8 cellular contexts compared by ENCODE assay signal in the genomic region with DNA sequence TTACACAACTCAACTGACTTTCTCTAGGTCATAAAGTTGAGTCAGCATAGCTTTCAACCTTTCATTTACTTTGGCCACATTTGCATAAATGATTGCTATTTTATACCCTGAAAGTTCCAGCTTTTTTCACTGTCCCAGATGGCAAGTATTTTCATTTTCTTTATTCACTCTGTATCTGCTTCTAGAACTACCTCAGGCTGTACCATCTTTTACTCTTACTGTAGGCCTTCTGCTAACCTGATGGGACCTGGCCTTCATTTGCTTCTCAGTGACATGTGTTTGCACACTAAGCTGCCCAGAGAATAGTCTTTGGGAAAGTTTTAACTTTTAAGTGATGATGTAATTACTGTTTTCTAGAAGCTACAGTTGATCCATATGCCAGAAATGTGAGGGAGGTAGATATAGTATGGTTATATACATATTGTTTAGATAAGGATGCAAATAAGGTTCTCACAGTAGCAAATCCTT.
DNase-seq lines count a peak whose midpoint lies in the region; ATAC-seq, FAIRE-seq and TF ChIP-seq lines count a peak whose summit lies in the region.

No MANE protein-coding gene starts in this region.

- H3K36me3 ChIP-seq in brain microvascular endothelial cell (replicated peaks) = no peaks in the 10 kb centered on the region
- no peaks in the 10 kb centered on the region for H3K36me3 ChIP-seq in pancreas

- H3K4me1 ChIP-seq in pancreas = peaks cover 0 to 40% (median 6%) of the 10 kb centered on the region in 3 donors

- in situ Hi-C loops in brain microvascular endothelial cell (cut with HindIII; ENCODE audit: low pct_ligation_motif_present, low sequenced_read_pairs) = no loop called here
- in situ Hi-C loops in GM13977 (cut with MboI; ENCODE audit: low pct_unique_long_range_greater_than_20kb, low sequenced_read_pairs, unreplicated experiment) = no loop called here

- H3K4me3 ChIP-seq in brain microvascular endothelial cell (ENCODE audit: low read depth, low read length) (no peak overlapping the region), pancreas (no peak overlapping the region)

- H3K9me3 ChIP-seq in pancreas = no peaks in the 10 kb centered on the region

- TF ChIP-seq CTCF in brain microvascular endothelial cell (IDR thresholded peaks at IDR 0.05; ENCODE audit: low read depth, low read length, missing control alignments) = no peak
- no peak for TF ChIP-seq CTCF in pancreas (IDR thresholded peaks at IDR 0.05)
- TF ChIP-seq CTCF in GM13977 (IDR thresholded peaks at IDR 0.05; ENCODE audit: extremely low read depth, insufficient read depth, missing control alignments) = no peak

- DNase-seq in brain microvascular endothelial cell = no peak
- DNase-seq in pancreas = no peak
- DNase-seq in NCI-H774 (lab: John Stamatoyannopoulos, UW) = no peak
- no peak for DNase-seq in D341Med (ENCODE audit: low spot score)
- DNase-seq in GM13977 (ENCODE audit: low spot score) = no peak
- DNase-seq in stimulated activated CD4-positive, alpha-beta T cell treated with anti-CD3 and anti-CD28 coated beads, Interleukin-4, amount 100 ng/mL, for 24 hours = no peak

- intact Hi-C loops in pancreas (cut with DNase I) = no loop called here

- no peak for FAIRE-seq in pancreas (lab: Jason Lieb, UNC)

- peak overlapping the region; percentile 76 for H3K27ac ChIP-seq in brain microvascular endothelial cell
- H3K27ac ChIP-seq in pancreas = peak overlapping the region in 3 of 4 donors; percentile 14 to 81 (median 67)

- peak; percentile 20 for ATAC-seq in GM18909 (IDR thresholded peaks at IDR 0.05; ENCODE audit: poor library complexity, unreplicated experiment)
- peak; percentile 29 for ATAC-seq in HG03354 (IDR thresholded peaks at IDR 0.05; ENCODE audit: poor library complexity, severe bottlenecking, unreplicated experiment)
- peak in 2 of 4 donors; percentile 22 to 31 for ATAC-seq in pancreas

- H3K27me3 ChIP-seq in brain microvascular endothelial cell (replicated peaks) (no peaks in the 10 kb centered on the region), pancreas (no peaks in the 10 kb centered on the region)
